Comparison of ENCODE assay signal across 28 cellular contexts in genomic region chr3:180026997-180027396, GRCh38. TPM values are rescaled to one million over a fixed set of nuclear protein-coding genes. Genes with fewer than 3 reads are reported as not detected.
"Had no signal": no experiment of that assay in that cellular context is flagged by ENCODE, and none has a peak within 500 bp of the region (broad histone marks: within the 10 kb centered on the region; RNA-seq: fewer than 3 reads in every experiment).

No MANE protein-coding gene starts in this region.

- H3K4me3 ChIP-seq: MG63, PC-9, Peyer's patch, SJSA1, SK-N-MC had no signal

- H2AFZ ChIP-seq: PC-9 had no signal

- DNase-seq: IMR-90; Karpas-422; KG1; MG63; NCI-H1092; NCI-H1105 treated with DMSO at 0.1 percent for 48 hours; NCI-H1417 treated with DMSO at 0.1 percent for 48 hours; NCI-H146; NCI-H1694 treated with DMSO at 0.1 percent for 48 hours; NCI-H1930; NCI-H2081; NCI-H2107; NCI-H2171; NCI-H226; NCI-H446; NCI-H510A; NCI-H524 treated with DMSO at 0.1 percent for 48 hours; NCI-H774; NK-92 treated with Interleukin-12 subunit alpha and Interleukin-12 subunit beta, amount 100 ng/mL, for 24 hours; OCI-M1; PC-9; Peyer's patch; SIG-M5 had no signal

- H3K4me1 ChIP-seq: Peyer's patch, SJSA1 had no signal

- H3K36me3 ChIP-seq: MG63, Peyer's patch, SJSA1 had no signal

- H3K27ac ChIP-seq: PC-9, Peyer's patch, SJSA1, SK-N-MC had no signal

- H3K9me3 ChIP-seq: MG63, Peyer's patch, SJSA1 had no signal

- H3K27me3 ChIP-seq: MG63, Peyer's patch had no signal

- ATAC-seq: HepG2, Right ventricle myocardium inferior had no signal

- H3K4me2 ChIP-seq: PC-9 had no signal

RNA-seq across cellular contexts. Expression of gene PEX5L, which starts 9.7 kb away (rescaled TPM):
- total RNA-seq: HepG2, IMR-90, Peyer's patch, RPMI7951, SJSA1 had no signal
- polyA plus RNA-seq: HepG2, IMR-90 had no signal
